Comparison of ENCODE assay signal across 15 cellular contexts in the genomic region with DNA sequence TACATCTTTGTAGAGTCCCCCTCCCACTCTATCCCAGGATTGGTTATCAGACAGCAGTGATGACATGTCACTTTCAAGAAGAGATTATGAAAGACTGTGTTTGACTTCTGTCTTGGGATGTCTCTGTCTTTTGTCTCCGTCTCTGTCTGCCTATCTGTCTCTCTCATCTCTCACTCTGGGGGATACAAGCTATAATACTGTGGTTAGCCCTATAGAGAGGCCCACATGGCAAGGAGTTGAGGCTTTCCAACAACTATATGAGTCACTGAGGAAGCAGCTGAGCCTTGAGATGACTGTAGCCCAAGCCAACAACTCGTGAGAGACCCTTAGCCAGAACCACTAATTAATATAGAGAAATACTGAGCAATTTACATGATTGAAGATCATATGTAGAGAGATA.
DNase-seq lines count a peak whose midpoint lies in the region; ATAC-seq and TF ChIP-seq lines count a peak whose summit lies in the region.
"Had no signal": no experiment of that assay in that cellular context is flagged by ENCODE, and none has a peak within 500 bp of the region (broad histone marks: within the 10 kb centered on the region; RNA-seq: fewer than 3 reads in every experiment).

No MANE protein-coding gene starts in this region.

- peak; percentile 83 for ATAC-seq in DND-41 (ENCODE audit: insufficient read depth, low read depth)
- ATAC-seq in GM18907 (IDR thresholded peaks at IDR 0.05; ENCODE audit: unreplicated experiment), result peak; percentile 80
- ATAC-seq in HG03097 (IDR thresholded peaks at IDR 0.05; ENCODE audit: low FRiP score, unreplicated experiment), result peak; percentile 56
- ATAC-seq in activated B cell treated with CpG ODN at 0.5 μM for 24 hours (ENCODE audit: low read depth), result peak; percentile 47
- no peak for ATAC-seq in GM21367 (IDR thresholded peaks at IDR 0.05; ENCODE audit: unreplicated experiment)
- ATAC-seq: esophagus mucosa, GM23338, left cardiac atrium had no signal

- H3K4me3 ChIP-seq in DND-41 (ENCODE audit: low read depth in 1 of 2, low read length in 2 of 2), result no peak overlapping the region
- H3K4me3 ChIP-seq: BLaER1 treated with 17β-estradiol and CSF1 and Interleukin-3, amounts not matched to agents 10 nM and 100 nM; GM23338 had no signal

- H3K27ac Mint-ChIP-seq in activated B cell treated with CpG ODN at 0.5 μM for 24 hours, result no peak overlapping the region
- H3K27ac Mint-ChIP-seq: GM23338 had no signal

- H3K9me3 Mint-ChIP-seq in activated B cell treated with CpG ODN at 0.5 μM for 24 hours, result no peaks in the 10 kb centered on the region
- H3K9me3 Mint-ChIP-seq: GM23338 had no signal

- no peaks in the 10 kb centered on the region for H4K20me1 ChIP-seq in DND-41 (ENCODE audit: insufficient read depth, low read length)
- H4K20me1 ChIP-seq: BLaER1 treated with 17β-estradiol and CSF1 and Interleukin-3, amounts not matched to agents 10 nM and 100 nM had no signal

- H3K27me3 ChIP-seq in DND-41 (ENCODE audit: insufficient read depth, low read length, poor library complexity), result no peaks in the 10 kb centered on the region
- H3K27me3 ChIP-seq: BLaER1 treated with 17β-estradiol and CSF1 and Interleukin-3, amounts not matched to agents 10 nM and 100 nM had no signal

- H2AFZ ChIP-seq in DND-41 (ENCODE audit: low read depth, low read length), result no peak overlapping the region
- H2AFZ ChIP-seq: GM23338 had no signal

- H3K27ac ChIP-seq in DND-41 (ENCODE audit: low read length), result no peak overlapping the region
- H3K27ac ChIP-seq: BLaER1 treated with 17β-estradiol and CSF1 and Interleukin-3, amounts not matched to agents 10 nM and 100 nM; RWPE1 had no signal

- no peaks in the 10 kb centered on the region for H3K36me3 Mint-ChIP-seq in activated B cell treated with CpG ODN at 0.5 μM for 24 hours (ENCODE audit: low read depth)

- H3K4me2 ChIP-seq in DND-41 (ENCODE audit: insufficient read depth, low read length), result no peak overlapping the region
- H3K4me2 ChIP-seq: BLaER1 treated with 17β-estradiol and CSF1 and Interleukin-3, amounts not matched to agents 10 nM and 100 nM; GM23338 had no signal

- no peaks in the 10 kb centered on the region for H3K36me3 ChIP-seq in DND-41 (ENCODE audit: insufficient read depth, low read length)
- H3K36me3 ChIP-seq: BLaER1 treated with 17β-estradiol and CSF1 and Interleukin-3, amounts not matched to agents 10 nM and 100 nM had no signal

- no peaks in the 10 kb centered on the region for H3K9me3 ChIP-seq in DND-41 (ENCODE audit: insufficient read depth, low read length, severe bottlenecking)
- H3K9me3 ChIP-seq: BLaER1 treated with 17β-estradiol and CSF1 and Interleukin-3, amounts not matched to agents 10 nM and 100 nM had no signal

- intact Hi-C loops in activated B cell treated with CpG ODN at 0.5 μM for 24 hours (cut with micrococcal nuclease) (no loop called here), posterior vena cava (cut with DNase I) (no loop called here)

- POLR2A ChIA-PET in activated B cell treated with CpG ODN at 0.5 μM for 24 hours (lab: Charles Lee), result no interaction called here

- H3K27me3 Mint-ChIP-seq in activated B cell treated with CpG ODN at 0.5 μM for 24 hours, result peaks cover 4% of the 10 kb centered on the region

- H3K4me1 ChIP-seq in DND-41 (ENCODE audit: insufficient read depth, low read length), result no peaks in the 10 kb centered on the region
- H3K4me1 ChIP-seq: BLaER1 treated with 17β-estradiol and CSF1 and Interleukin-3, amounts not matched to agents 10 nM and 100 nM had no signal

- TF ChIP-seq CTCF in DND-41 (IDR thresholded peaks at IDR 0.05; ENCODE audit: borderline replicate concordance, extremely low read depth, low read length, poor library complexity, severe bottlenecking) (no peak), activated B cell treated with CpG ODN at 0.5 μM for 24 hours (IDR thresholded peaks at IDR 0.05) (no peak)

- DNase-seq in DND-41 (peak; percentile 14), activated B cell treated with CpG ODN at 0.5 μM for 24 hours (no peak), hippocampal formation (lab: John Stamatoyannopoulos, UW) (no peak), posterior vena cava (ENCODE audit: low spot score) (no peak), H4 (ENCODE audit: low spot score) (no peak)
- DNase-seq: activated CD4-positive, alpha-beta T cell treated with anti-CD3 and anti-CD28 coated beads, Interleukin-2, amount 50 U/mL, for 4 hours; left cardiac atrium; NCI-H2107 had no signal

- CTCF ChIA-PET in activated B cell treated with CpG ODN at 0.5 μM for 24 hours (lab: Charles Lee), result no interaction called here

- H3K79me2 ChIP-seq in DND-41 (ENCODE audit: insufficient read depth, low read length), result no peaks in the 10 kb centered on the region

- no peak overlapping the region for H3K9ac ChIP-seq in DND-41 (ENCODE audit: low read depth, low read length)
- H3K9ac ChIP-seq: BLaER1 treated with 17β-estradiol and CSF1 and Interleukin-3, amounts not matched to agents 10 nM and 100 nM had no signal

- H3K4me3 Mint-ChIP-seq in activated B cell treated with CpG ODN at 0.5 μM for 24 hours, result no peak overlapping the region
- H3K4me3 Mint-ChIP-seq: GM23338 had no signal

- peaks cover 22% of the 10 kb centered on the region for H3K4me1 Mint-ChIP-seq in activated B cell treated with CpG ODN at 0.5 μM for 24 hours
